18 cellular contexts compared by ENCODE assay signal in the genomic region with DNA sequence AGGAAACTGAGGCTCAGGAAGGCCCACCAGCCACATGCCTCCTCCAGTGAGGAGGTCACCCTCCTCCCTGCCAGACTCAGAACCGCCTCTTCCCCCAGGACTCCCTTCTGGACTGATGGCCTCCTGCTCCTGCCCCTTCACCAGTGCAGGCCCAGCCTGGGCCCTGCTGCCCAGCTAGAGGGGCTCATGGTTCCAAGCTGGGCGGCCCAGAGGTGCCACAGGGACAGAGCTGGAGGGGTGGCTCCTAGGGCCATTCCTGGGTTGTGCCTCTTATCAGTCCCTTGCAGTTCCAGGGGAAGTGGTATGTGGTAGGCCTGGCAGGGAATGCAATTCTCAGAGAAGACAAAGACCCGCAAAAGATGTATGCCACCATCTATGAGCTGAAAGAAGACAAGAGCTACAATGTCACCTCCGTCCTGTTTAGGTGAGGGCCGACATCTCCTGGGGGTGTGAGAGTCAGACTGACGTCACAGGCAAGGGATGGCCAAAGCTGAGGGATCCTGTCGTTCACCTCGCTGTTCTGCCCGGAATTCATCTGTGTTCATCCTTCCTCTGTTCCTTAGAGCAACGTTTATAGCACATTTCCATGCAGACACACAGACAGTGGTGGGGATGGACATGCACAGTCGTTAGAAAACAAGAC. TPM values are rescaled to one million over a fixed set of nuclear protein-coding genes. Genes with fewer than 3 reads are reported as not detected.
DNase-seq lines count a peak whose midpoint lies in the region; ATAC-seq, FAIRE-seq and TF ChIP-seq lines count a peak whose summit lies in the region.
"Had no signal": no experiment of that assay in that cellular context is flagged by ENCODE, and none has a peak within 500 bp of the region (broad histone marks: within the 10 kb centered on the region; RNA-seq: fewer than 3 reads in every experiment).

No MANE protein-coding gene starts in this region.

- no peaks in the 10 kb centered on the region for H3K79me2 ChIP-seq in PC-3 (ENCODE audit: low read length)

- H3K4me3 Mint-ChIP-seq in effector memory CD8-positive, alpha-beta T cell: no peak overlapping the region
- no peak overlapping the region for H3K4me3 Mint-ChIP-seq in mesothelial cell of epicardium
- H3K4me3 Mint-ChIP-seq: activated CD4-positive, alpha-beta memory T cell treated with anti-CD3 and anti-CD28 coated beads, Interleukin-2, amount 10 ng/mL, durations not matched to agents 7 days and 5 days; naive thymus-derived CD8-positive, alpha-beta T cell; T-helper 1 cell treated with Interleukin-12 subunit alpha and Interleukin-12 subunit beta and Interleukin-4 antibody, amounts not matched to agents 30 μg/mL and 1 μg/mL, for 36 hours had no signal

- TF ChIP-seq EP300 in A549 (IDR thresholded peaks at IDR 0.05): no peak

- TF ChIP-seq POLR2A in A549 (IDR thresholded peaks at IDR 0.05; ENCODE audit: low read length): no peak

- H3K36me3 ChIP-seq in PC-3 (ENCODE audit: low read depth, low read length): no peaks in the 10 kb centered on the region

- FAIRE-seq in A549 (lab: Jason Lieb, UNC): no peak
- FAIRE-seq: astrocyte had no signal

- intact Hi-C loops in PC-3 (cut with micrococcal nuclease): no loop called here

- ATAC-seq in A549 (no peak), PC-3 (no peak), GM18858 (IDR thresholded peaks at IDR 0.05; ENCODE audit: unreplicated experiment) (no peak), HG03039 (IDR thresholded peaks at IDR 0.05; ENCODE audit: unreplicated experiment) (no peak)
- no peak for ATAC-seq in effector memory CD8-positive, alpha-beta T cell (replicated peaks)

- peak overlapping the region; percentile 87 for H3K9ac ChIP-seq in PC-3 (ENCODE audit: low read length)

- no peaks in the 10 kb centered on the region for H3K36me3 Mint-ChIP-seq in effector memory CD8-positive, alpha-beta T cell (ENCODE audit: insufficient read depth)
- H3K36me3 Mint-ChIP-seq in mesothelial cell of epicardium: no peaks in the 10 kb centered on the region
- H3K36me3 Mint-ChIP-seq: naive thymus-derived CD8-positive, alpha-beta T cell had no signal

- no peaks in the 10 kb centered on the region for H3K9me3 ChIP-seq in A549
- no peaks in the 10 kb centered on the region for H3K9me3 ChIP-seq in PC-3 (ENCODE audit: low read length)

- H4K20me1 ChIP-seq in PC-3 (ENCODE audit: low read length): no peaks in the 10 kb centered on the region

- H2AFZ ChIP-seq in PC-3 (ENCODE audit: low read length): no peak overlapping the region

- H3K4me1 ChIP-seq in A549 (peaks cover 31% of the 10 kb centered on the region), PC-3 (ENCODE audit: insufficient read depth, low read length) (peaks cover 41% of the 10 kb centered on the region)

- TF ChIP-seq CTCF in A549 (IDR thresholded peaks at IDR 0.05) (no peak), PC-3 (conservative IDR thresholded peaks at IDR 0.05; ENCODE audit: low read depth, low read length) (no peak), mesothelial cell of epicardium (IDR thresholded peaks at IDR 0.05; ENCODE audit: unreplicated experiment) (no peak)

- CTCF ChIA-PET in A549 (lab: Yijun Ruan, JAX): interaction anchor here (1.1 to 2.6 kb wide), 4 partner anchors 18 to 52 kb away, joined by 3 to 15 read pairs (median 4); no protein-coding TSS in a partner anchor
- CTCF ChIA-PET in PC-3 (lab: Charles Lee): no interaction called here

- no peaks in the 10 kb centered on the region for H3F3A ChIP-seq in PC-3 (ENCODE audit: low read length, unreplicated experiment)

- H3K27me3 ChIP-seq in PC-3 (ENCODE audit: low read length): no peaks in the 10 kb centered on the region
- H3K27me3 ChIP-seq: dorsolateral prefrontal cortex had no signal

- WGBS in A549 (ENCODE audit: missing lambda C conversion rate): 78% methylated on average over 11 of the region's 11 CpGs

- H3K4me2 ChIP-seq in A549: peak overlapping the region; percentile 66
- peak overlapping the region; percentile 58 for H3K4me2 ChIP-seq in PC-3 (ENCODE audit: low read length)

- no peaks in the 10 kb centered on the region for H3K9me2 ChIP-seq in PC-3 (replicated peaks; ENCODE audit: low read length)

- H3K27me3 Mint-ChIP-seq in effector memory CD8-positive, alpha-beta T cell: no peaks in the 10 kb centered on the region
- H3K27me3 Mint-ChIP-seq in mesothelial cell of epicardium (ENCODE audit: low read depth): no peaks in the 10 kb centered on the region
- H3K27me3 Mint-ChIP-seq: activated CD4-positive, alpha-beta memory T cell treated with anti-CD3 and anti-CD28 coated beads, Interleukin-2, amount 10 ng/mL, durations not matched to agents 7 days and 5 days; naive thymus-derived CD8-positive, alpha-beta T cell had no signal

- H3K9me3 Mint-ChIP-seq in effector memory CD8-positive, alpha-beta T cell: no peaks in the 10 kb centered on the region
- no peaks in the 10 kb centered on the region for H3K9me3 Mint-ChIP-seq in mesothelial cell of epicardium
- H3K9me3 Mint-ChIP-seq: activated CD4-positive, alpha-beta memory T cell treated with anti-CD3 and anti-CD28 coated beads, Interleukin-2, amount 10 ng/mL, durations not matched to agents 7 days and 5 days; naive thymus-derived CD8-positive, alpha-beta T cell; T-helper 1 cell treated with Interleukin-12 subunit alpha and Interleukin-12 subunit beta and Interleukin-4 antibody, amounts not matched to agents 30 μg/mL and 1 μg/mL, for 36 hours had no signal

- no peak for TF ChIP-seq RAD21 in A549 (conservative IDR thresholded peaks at IDR 0.05 in 1 of 2, IDR thresholded peaks at IDR 0.05 in 1 of 2)

- POLR2A ChIA-PET in A549 (lab: Yijun Ruan, JAX): interaction anchor here (0.6 kb wide), 1 partner anchor 104 kb away, joined by 3 read pairs; no protein-coding TSS in a partner anchor
- POLR2A ChIA-PET in PC-3 (lab: Charles Lee; ENCODE audit: unreplicated experiment): no interaction called here

- H3K27ac ChIP-seq in A549 (peak overlapping the region; percentile 76 to 82), PC-3 (ENCODE audit: low read length) (peak overlapping the region; percentile 98)
- H3K27ac ChIP-seq: dorsolateral prefrontal cortex had no signal

- peaks cover 4 to 6% of the 10 kb centered on the region in 2 donors for H3K4me1 Mint-ChIP-seq in effector memory CD8-positive, alpha-beta T cell (ENCODE audit: low read depth in 2 of 2)
- H3K4me1 Mint-ChIP-seq in mesothelial cell of epicardium: peaks cover 25% of the 10 kb centered on the region
- H3K4me1 Mint-ChIP-seq: activated CD4-positive, alpha-beta memory T cell treated with anti-CD3 and anti-CD28 coated beads, Interleukin-2, amount 10 ng/mL, durations not matched to agents 7 days and 5 days had no signal

- H3K4me3 ChIP-seq in A549 (no peak overlapping the region), PC-3 (ENCODE audit: low read length) (no peak overlapping the region)
- H3K4me3 ChIP-seq: dorsolateral prefrontal cortex had no signal

- TSS peak; percentile 75 for BruUV-seq in PC-3 (replicated peaks; lab: Mats Ljungman, UMichigan)

- DNase-seq in A549 (ENCODE audit: low read depth in 1 of 2, low spot score in 1 of 2) (no peak), PC-3 (no peak), mesothelial cell of epicardium (ENCODE audit: low spot score in 2 of 2, unreplicated experiment in 2 of 2) (no peak), SHP77 treated with DMSO at 0.1 percent for 48 hours (lab: John Stamatoyannopoulos, UW) (no peak), NCI-H1048 (lab: John Stamatoyannopoulos, UW) (no peak)
- DNase-seq in effector memory CD8-positive, alpha-beta T cell: no peak
- DNase-seq: activated CD4-positive, alpha-beta memory T cell treated with anti-CD3 and anti-CD28 coated beads, Interleukin-2, amount 10 ng/mL, durations not matched to agents 7 days and 5 days; COR-L47; hippocampal formation; naive thymus-derived CD8-positive, alpha-beta T cell; NCI-H2029 had no signal

- H3K27ac Mint-ChIP-seq in effector memory CD8-positive, alpha-beta T cell: peak overlapping the region; percentile 54 to 73
- peak overlapping the region; percentile 66 for H3K27ac Mint-ChIP-seq in mesothelial cell of epicardium
- H3K27ac Mint-ChIP-seq: activated CD4-positive, alpha-beta memory T cell treated with anti-CD3 and anti-CD28 coated beads, Interleukin-2, amount 10 ng/mL, durations not matched to agents 7 days and 5 days had no signal

RNA-seq across cellular contexts. Expression of a gene that starts 0.8 kb away (rescaled TPM):
- polyA plus RNA-seq in A549 (2011; rRNA removed) (11.9 and 18.1 TPM in 2 replicates), A549 (2017; fragmentation: RNase III; extraction: RNeasy Plus Mini Kit Qiagen cat#74134 plus additional on column Dnase treatment) (2.3 to 3.0 TPM (median 2.6 TPM) in 3 replicates)
- polyA plus RNA-seq in A549 (2012; cell fraction: cytosol; rRNA removed): 0.89 and 0.93 TPM in 2 replicates
- polyA plus RNA-seq in A549 (2012; cell fraction: nucleus; rRNA removed): 0.55 and 1.0 TPM in 2 replicates
- 5.7 and 7.4 TPM in 2 replicates for polyA minus RNA-seq in A549 (2011; rRNA and poly(A)+ RNA removed)
- total RNA-seq in PC-3 (2014; rRNA removed) (153 and 154 TPM in 2 replicates), mesothelial cell of epicardium (not detected in 3 replicates)
- total RNA-seq: activated CD4-positive, alpha-beta memory T cell treated with anti-CD3 and anti-CD28 coated beads, Interleukin-2, amount 10 ng/mL, durations not matched to agents 7 days and 5 days; astrocyte; M059J; naive thymus-derived CD8-positive, alpha-beta T cell had no signal
- polyA plus RNA-seq: AG04450; naive thymus-derived CD8-positive, alpha-beta T cell had no signal

RNA-seq across cellular contexts. Expression of a gene that starts 10.0 kb away (rescaled TPM):
- polyA plus RNA-seq in A549 (2011; rRNA removed): 23.0 and 23.8 TPM in 2 replicates
- polyA plus RNA-seq in A549 (2012; cell fraction: cytosol; rRNA removed): 39.6 and 58.1 TPM in 2 replicates
- polyA plus RNA-seq in A549 (2012; cell fraction: nucleus; rRNA removed): 36.5 and 39.0 TPM in 2 replicates
- 23.3 to 28.1 TPM (median 26.0 TPM) in 3 replicates for polyA plus RNA-seq in A549 (2017; fragmentation: RNase III; extraction: RNeasy Plus Mini Kit Qiagen cat#74134 plus additional on column Dnase treatment)
- polyA minus RNA-seq in A549 (2011; rRNA and poly(A)+ RNA removed): 8.4 and 8.9 TPM in 2 replicates
- total RNA-seq in PC-3 (2014; rRNA removed): 158 and 171 TPM in 2 replicates
- total RNA-seq in mesothelial cell of epicardium: 60.7 to 64.4 TPM (median 63.1 TPM) in 3 replicates

RNA-seq across cellular contexts. Expression of a gene that starts 22.5 kb away (rescaled TPM):
- 79.8 and 94.5 TPM in 2 replicates for polyA plus RNA-seq in A549 (2011; rRNA removed)
- 191 and 205 TPM in 2 replicates for polyA plus RNA-seq in A549 (2012; cell fraction: cytosol; rRNA removed)
- polyA plus RNA-seq in A549 (2012; cell fraction: nucleus; rRNA removed): 242 and 295 TPM in 2 replicates
- polyA plus RNA-seq in A549 (2017; fragmentation: RNase III; extraction: RNeasy Plus Mini Kit Qiagen cat#74134 plus additional on column Dnase treatment): 92.6 to 97.2 TPM (median 94.1 TPM) in 3 replicates
- 95.4 and 96.9 TPM in 2 replicates for polyA minus RNA-seq in A549 (2011; rRNA and poly(A)+ RNA removed)
- total RNA-seq in PC-3 (2014; rRNA removed): 250 and 258 TPM in 2 replicates
- total RNA-seq in mesothelial cell of epicardium: 70.0 to 74.8 TPM (median 72.6 TPM) in 3 replicates

RNA-seq across cellular contexts. Expression of a gene that starts 41.3 kb away (rescaled TPM):
- polyA plus RNA-seq in A549 (2011; rRNA removed): 39.2 and 50.3 TPM in 2 replicates
- polyA plus RNA-seq in A549 (2012; cell fraction: cytosol; rRNA removed): 40.3 and 49.3 TPM in 2 replicates
- 87.4 and 112 TPM in 2 replicates for polyA plus RNA-seq in A549 (2012; cell fraction: nucleus; rRNA removed)
- 83.0 to 93.6 TPM (median 92.5 TPM) in 3 replicates for polyA plus RNA-seq in A549 (2017; fragmentation: RNase III; extraction: RNeasy Plus Mini Kit Qiagen cat#74134 plus additional on column Dnase treatment)
- polyA minus RNA-seq in A549 (2011; rRNA and poly(A)+ RNA removed): 47.2 and 76.6 TPM in 2 replicates
- 46.1 and 67.7 TPM in 2 replicates for total RNA-seq in PC-3 (2014; rRNA removed)
- 152 to 157 TPM (median 155 TPM) in 3 replicates for total RNA-seq in mesothelial cell of epicardium

RNA-seq across cellular contexts. Expression of a gene that starts 53.1 kb away (rescaled TPM):
- 60.2 and 70.7 TPM in 2 replicates for polyA plus RNA-seq in A549 (2011; rRNA removed)
- 65.9 and 77.9 TPM in 2 replicates for polyA plus RNA-seq in A549 (2012; cell fraction: cytosol; rRNA removed)
- polyA plus RNA-seq in A549 (2012; cell fraction: nucleus; rRNA removed): 394 and 431 TPM in 2 replicates
- 99.8 to 139 TPM (median 136 TPM) in 3 replicates for polyA plus RNA-seq in A549 (2017; fragmentation: RNase III; extraction: RNeasy Plus Mini Kit Qiagen cat#74134 plus additional on column Dnase treatment)
- polyA minus RNA-seq in A549 (2011; rRNA and poly(A)+ RNA removed): 198 and 226 TPM in 2 replicates
- total RNA-seq in PC-3 (2014; rRNA removed): 24.1 and 36.4 TPM in 2 replicates
- 86.8 to 98.6 TPM (median 89.2 TPM) in 3 replicates for total RNA-seq in mesothelial cell of epicardium

Comparison
In these comparisons a context has a peak if more than half of its experiments do, and no peak if none do; other contexts are left out.
1. RNA of a gene that starts 0.8 kb away (total RNA-seq): 153 to 154 TPM in PC-3; not detected in mesothelial cell of epicardium; every median in the first group is over 100 times any median in the second.